In genomic region chr11:67356551-67356866, GRCh38 we compare ENCODE assay signal across 8 cellular contexts. TPM values are rescaled to one million over a fixed set of nuclear protein-coding genes. Genes with fewer than 3 reads are reported as not detected.
DNase-seq lines count a peak whose midpoint lies in the region; ATAC-seq and TF ChIP-seq lines count a peak whose summit lies in the region.

No MANE protein-coding gene starts in this region.

- H3K9ac ChIP-seq in mucosa of stomach (ENCODE audit: low read length): peak overlapping the region; percentile 98

- no peaks in the 10 kb centered on the region for H3K9me3 ChIP-seq in mucosa of stomach (ENCODE audit: control insufficient read depth, low read length)
- no peaks in the 10 kb centered on the region for H3K9me3 ChIP-seq in upper lobe of left lung

- H3K4me1 ChIP-seq in mucosa of stomach (ENCODE audit: control insufficient read depth, insufficient read depth, low read length) (peaks cover 57% of the 10 kb centered on the region), upper lobe of left lung (peaks cover 48 to 65% (median 54%) of the 10 kb centered on the region in 4 donors)

- H3K27me3 ChIP-seq in mucosa of stomach (ENCODE audit: control insufficient read depth, insufficient read depth, low read length) (no peaks in the 10 kb centered on the region), upper lobe of left lung (no peaks in the 10 kb centered on the region)

- peaks cover 42% of the 10 kb centered on the region for H3K4me1 Mint-ChIP-seq in activated naive CD4-positive, alpha-beta T cell treated with anti-CD3 and anti-CD28 coated beads, Interleukin-2, amount 10 ng/mL, durations not matched to agents 7 days and 5 days
- peaks cover 52% of the 10 kb centered on the region for H3K4me1 Mint-ChIP-seq in activated naive CD8-positive, alpha-beta T cell treated with anti-CD3 and anti-CD28 coated beads, Interleukin-2, amount 50 U/mL, for 24 hours

- no peak for DNase-seq in activated naive CD4-positive, alpha-beta T cell treated with anti-CD3 and anti-CD28 coated beads, Interleukin-2, amount 10 ng/mL, durations not matched to agents 7 days and 5 days
- no peak for DNase-seq in activated naive CD4-positive, alpha-beta T cell (lab: John Stamatoyannopoulos, UW)
- DNase-seq in activated naive CD8-positive, alpha-beta T cell treated with anti-CD3 and anti-CD28 coated beads, Interleukin-2, amount 50 U/mL, for 24 hours: no peak
- DNase-seq in upper lobe of left lung (no peak), germinal center (ENCODE audit: low spot score) (no peak), NCI-H69 (lab: John Stamatoyannopoulos, UW) (no peak)

- 48 to 56% methylated on average over 4 of the region's 4 CpGs for WGBS in upper lobe of left lung, 2 donors

- peak overlapping the region; percentile 97 to 100 (median 98) for H3K27ac ChIP-seq in upper lobe of left lung

- peaks cover 6% of the 10 kb centered on the region for H3K36me3 Mint-ChIP-seq in activated naive CD4-positive, alpha-beta T cell treated with anti-CD3 and anti-CD28 coated beads, Interleukin-2, amount 10 ng/mL, durations not matched to agents 7 days and 5 days
- no peaks in the 10 kb centered on the region for H3K36me3 Mint-ChIP-seq in activated naive CD8-positive, alpha-beta T cell treated with anti-CD3 and anti-CD28 coated beads, Interleukin-2, amount 50 U/mL, for 24 hours (ENCODE audit: low read depth)

- peak overlapping the region; percentile 39 for H3K4me3 Mint-ChIP-seq in activated naive CD4-positive, alpha-beta T cell treated with anti-CD3 and anti-CD28 coated beads, Interleukin-2, amount 10 ng/mL, durations not matched to agents 7 days and 5 days
- H3K4me3 Mint-ChIP-seq in activated naive CD8-positive, alpha-beta T cell treated with anti-CD3 and anti-CD28 coated beads, Interleukin-2, amount 50 U/mL, for 24 hours: no peak overlapping the region

- H3K9me3 Mint-ChIP-seq in activated naive CD4-positive, alpha-beta T cell treated with anti-CD3 and anti-CD28 coated beads, Interleukin-2, amount 10 ng/mL, durations not matched to agents 7 days and 5 days: no peaks in the 10 kb centered on the region
- H3K9me3 Mint-ChIP-seq in activated naive CD8-positive, alpha-beta T cell treated with anti-CD3 and anti-CD28 coated beads, Interleukin-2, amount 50 U/mL, for 24 hours: no peaks in the 10 kb centered on the region

- no peak for TF ChIP-seq CTCF in upper lobe of left lung (IDR thresholded peaks at IDR 0.05)

- ATAC-seq in activated naive CD8-positive, alpha-beta T cell treated with anti-CD3 and anti-CD28 coated beads, Interleukin-2, amount 50 U/mL, for 24 hours: no peak
- ATAC-seq in upper lobe of left lung (ENCODE audit: low FRiP score in 2 of 2): no peak
- ATAC-seq in HG02610 (IDR thresholded peaks at IDR 0.05; ENCODE audit: unreplicated experiment): no peak

- peak overlapping the region; percentile 59 for H3K27ac Mint-ChIP-seq in activated naive CD4-positive, alpha-beta T cell treated with anti-CD3 and anti-CD28 coated beads, Interleukin-2, amount 10 ng/mL, durations not matched to agents 7 days and 5 days
- peak overlapping the region; percentile 57 for H3K27ac Mint-ChIP-seq in activated naive CD8-positive, alpha-beta T cell treated with anti-CD3 and anti-CD28 coated beads, Interleukin-2, amount 50 U/mL, for 24 hours

- no peak for TF ChIP-seq POLR2A in upper lobe of left lung (IDR thresholded peaks at IDR 0.05)

- no peak for TF ChIP-seq EP300 in upper lobe of left lung (IDR thresholded peaks at IDR 0.05)

- CTCF ChIA-PET in activated naive CD4-positive, alpha-beta T cell treated with anti-CD3 and anti-CD28 coated beads, Interleukin-2, amount 10 ng/mL, durations not matched to agents 7 days and 5 days (lab: Charles Lee): interaction anchor here (0.6 to 11.4 kb wide), 12 partner anchors 9 to 273 kb away, joined by 3 to 564 read pairs (median 3); partner anchors contain the start of genes CLCF1, NUDT8, PPP1CA and RAD9A

- H3K4me3 ChIP-seq in mucosa of stomach (ENCODE audit: low read length) (peak overlapping the region; percentile 17), upper lobe of left lung (no peak overlapping the region)

- H3K36me3 ChIP-seq in mucosa of stomach (ENCODE audit: control insufficient read depth, insufficient read depth, low read length): no peaks in the 10 kb centered on the region
- no peaks in the 10 kb centered on the region for H3K36me3 ChIP-seq in upper lobe of left lung

- H3K27me3 Mint-ChIP-seq in activated naive CD4-positive, alpha-beta T cell treated with anti-CD3 and anti-CD28 coated beads, Interleukin-2, amount 10 ng/mL, durations not matched to agents 7 days and 5 days: peaks cover 22% of the 10 kb centered on the region
- H3K27me3 Mint-ChIP-seq in activated naive CD8-positive, alpha-beta T cell treated with anti-CD3 and anti-CD28 coated beads, Interleukin-2, amount 50 U/mL, for 24 hours: no peaks in the 10 kb centered on the region

RNA-seq across cellular contexts. Expression of gene POLD4, which starts 3.2 kb away (rescaled TPM):
- 100 to 1,000 TPM in 4 of 6 donors, 10 to 100 TPM in 2; 55.5 to 173 (median 106) TPM for total RNA-seq in upper lobe of left lung

RNA-seq across cellular contexts. Expression of gene CLCF1, which starts 16.9 kb away (rescaled TPM):
- total RNA-seq in upper lobe of left lung: 10 to 100 TPM in 2 of 6 donors, 1 to 10 TPM in 4; 3.7 to 29.5 (median 6.0) TPM

RNA-seq across cellular contexts. Expression of gene RAD9A, which starts 35.3 kb away (rescaled TPM):
- 100 to 1,000 TPM in 1 of 6 donors, 10 to 100 TPM in 5; 20.4 to 115 (median 28.2) TPM for total RNA-seq in upper lobe of left lung

RNA-seq across cellular contexts. Expression of gene PPP1CA, which starts 45.1 kb away (rescaled TPM):
- 100 to 1,000 TPM in 3 of 6 donors, 10 to 100 TPM in 3; 83.8 to 191 (median 135) TPM for total RNA-seq in upper lobe of left lung

RNA-seq across cellular contexts. Expression of gene TBC1D10C, which starts 47.4 kb away (rescaled TPM):
- 10 to 100 TPM in 5 of 6 donors, 1 to 10 TPM in 1; 8.4 to 45.3 (median 32.7) TPM for total RNA-seq in upper lobe of left lung
